35 cellular contexts compared by ENCODE assay signal in genomic region chr3:138003069-138003468, GRCh38. TPM values are rescaled to one million over a fixed set of nuclear protein-coding genes. Genes with fewer than 3 reads are reported as not detected.
"Had no signal": no experiment of that assay in that cellular context is flagged by ENCODE, and none has a peak within 500 bp of the region (broad histone marks: within the 10 kb centered on the region; RNA-seq: fewer than 3 reads in every experiment).

No MANE protein-coding gene starts in this region.

- H3K9me3 ChIP-seq: ovary, psoas muscle, right lobe of liver, sigmoid colon, spleen, thoracic aorta, thyroid gland, tibial nerve, upper lobe of left lung, vagina had no signal

- H3K79me2 ChIP-seq: parathyroid adenoma had no signal

- H3K4me1 ChIP-seq: neural progenitor cell, parathyroid adenoma, psoas muscle, right lobe of liver, sigmoid colon, spleen, thyroid gland, tibial nerve, upper lobe of left lung, vagina had no signal

- H3K27me3 Mint-ChIP-seq: progenitor cell of endocrine pancreas had no signal

- H3K4me2 ChIP-seq: neural progenitor cell, smooth muscle cell had no signal

- H3K27me3 ChIP-seq: neural progenitor cell, ovary, right lobe of liver, thyroid gland, tibial nerve, upper lobe of left lung, vagina had no signal

- H3K4me1 Mint-ChIP-seq: natural killer cell; nephron; neural progenitor cell; stimulated activated memory B cell treated with anti-CD40 and anti-IgM and Interleukin-4, amounts not matched to agents 10 μg/mL and 1 μg/mL and 100 μg/mL, for 72 hours; stimulated activated naive CD8-positive, alpha-beta T cell treated with anti-CD3 and anti-CD28 coated beads, Interleukin-15, amount 100 ng/mL, for 72 hours had no signal

- H3K36me3 ChIP-seq: neural progenitor cell, ovary, right lobe of liver, sigmoid colon, spleen, thoracic aorta, thyroid gland, tibial nerve, upper lobe of left lung, vagina had no signal

- H3K9ac ChIP-seq: neural progenitor cell, parathyroid adenoma had no signal

- H3K27ac Mint-ChIP-seq: natural killer cell; nephron; neural progenitor cell; progenitor cell of endocrine pancreas; stimulated activated memory B cell treated with anti-CD40 and anti-IgM and Interleukin-4, amounts not matched to agents 10 μg/mL and 1 μg/mL and 100 μg/mL, for 72 hours; stimulated activated naive CD8-positive, alpha-beta T cell treated with anti-CD3 and anti-CD28 coated beads, Interleukin-15, amount 100 ng/mL, for 72 hours had no signal

- H3K4me3 Mint-ChIP-seq: natural killer cell; nephron; neural progenitor cell; stimulated activated memory B cell treated with anti-CD40 and anti-IgM and Interleukin-4, amounts not matched to agents 10 μg/mL and 1 μg/mL and 100 μg/mL, for 72 hours; stimulated activated naive CD8-positive, alpha-beta T cell treated with anti-CD3 and anti-CD28 coated beads, Interleukin-15, amount 100 ng/mL, for 72 hours had no signal

- H3K4me3 ChIP-seq: neural progenitor cell, ovary, psoas muscle, right lobe of liver, sigmoid colon, skin epidermis, smooth muscle cell, spleen, thoracic aorta, thyroid gland, tibial nerve, upper lobe of left lung, vagina had no signal

- H3K36me3 Mint-ChIP-seq: natural killer cell; neural progenitor cell; stimulated activated memory B cell treated with anti-CD40 and anti-IgM and Interleukin-4, amounts not matched to agents 10 μg/mL and 1 μg/mL and 100 μg/mL, for 72 hours had no signal

- H3K9me3 Mint-ChIP-seq: natural killer cell; nephron; neural progenitor cell; stimulated activated memory B cell treated with anti-CD40 and anti-IgM and Interleukin-4, amounts not matched to agents 10 μg/mL and 1 μg/mL and 100 μg/mL, for 72 hours; stimulated activated naive CD8-positive, alpha-beta T cell treated with anti-CD3 and anti-CD28 coated beads, Interleukin-15, amount 100 ng/mL, for 72 hours had no signal

- H3K27ac ChIP-seq: neural progenitor cell, ovary, parathyroid adenoma, psoas muscle, right lobe of liver, sigmoid colon, skin epidermis, spleen, thoracic aorta, thyroid gland, tibial nerve, upper lobe of left lung, vagina had no signal

- DNase-seq: natural killer cell; occipital lobe; ovary; posterior cingulate gyrus; psoas muscle; right cardiac atrium; right lobe of liver; sigmoid colon; spleen; stimulated activated CD4-positive, alpha-beta T cell treated with anti-CD3 and anti-CD28 coated beads, Interleukin-12 subunit alpha, Interleukin-12 subunit beta, amount 100 ng/mL, for 4 hours; stimulated activated CD4-positive, alpha-beta T cell treated with anti-CD3 and anti-CD28 coated beads, Interleukin-1b, Interleukin-23, amount 100 ng/mL, for 48 hours; stimulated activated CD4-positive, alpha-beta T cell treated with anti-CD3 and anti-CD28 coated beads, Interleukin-4, amount 100 ng/mL, for 1 hour; stimulated activated CD4-positive, alpha-beta T cell treated with anti-CD3 and anti-CD28 coated beads, Interleukin-4, amount 100 ng/mL, for 4 hours; stimulated activated CD8-positive, alpha-beta memory T cell treated with anti-CD3 and anti-CD28 coated beads, Interleukin-4, amount 100 ng/mL, for 48 hours; stimulated activated naive CD4-positive, alpha-beta T cell; stimulated activated naive CD8-positive, alpha-beta T cell treated with anti-CD3 and anti-CD28 coated beads, Interleukin-15, amount 100 ng/mL, for 72 hours; stimulated activated naive CD8-positive, alpha-beta T cell treated with anti-CD3 and anti-CD28 coated beads, Interleukin-15, Interleukin-2, amounts not matched to agents 100 U/mL and 50 U/mL, for 24 hours; thyroid gland; trophoblast cell; upper lobe of left lung had no signal

- H2AFZ ChIP-seq: neural progenitor cell, parathyroid adenoma had no signal

RNA-seq across cellular contexts. Expression of gene CLDN18, which starts 6.9 kb away (rescaled TPM):
- total RNA-seq: natural killer cell, occipital lobe, osteoblast, psoas muscle, renal cortical epithelial cell, right lobe of liver, sigmoid colon, smooth muscle cell, spleen, subcutaneous adipose tissue, thyroid gland, tibial nerve, ureter, vagina had no signal
- polyA plus RNA-seq: neural cell, spleen had no signal
